ENCODE assay signal across 8 cellular contexts in the genomic region with DNA sequence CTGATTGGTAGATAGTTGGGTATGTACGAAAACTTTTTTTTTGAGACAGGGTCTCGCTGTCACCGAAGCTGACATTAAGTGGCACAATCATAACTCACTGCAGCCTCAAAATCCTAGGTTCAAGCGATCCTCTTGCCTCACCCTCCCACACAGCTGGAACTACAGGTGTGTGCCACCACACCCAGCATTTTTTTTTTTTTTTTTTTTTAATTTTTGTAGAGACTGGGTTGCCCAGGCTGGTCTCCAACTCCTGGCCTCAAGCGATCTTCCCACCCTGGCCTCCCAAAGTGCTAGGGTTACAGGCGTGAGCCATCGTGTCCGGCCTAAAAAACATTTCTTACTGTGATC. TPM values are rescaled to one million over a fixed set of nuclear protein-coding genes. Genes with fewer than 3 reads are reported as not detected.
A peak's percentile ranks its signal among the peaks of the same experiment; 100 is the strongest.
DNase-seq lines count a peak whose midpoint lies in the region; ATAC-seq, FAIRE-seq and TF ChIP-seq lines count a peak whose summit lies in the region.

No MANE protein-coding gene starts in this region.

- H3K27ac ChIP-seq in DOHH2 (ENCODE audit: low read depth, low read length) (no peak overlapping the region), PC-3 (ENCODE audit: low read length) (peak overlapping the region; percentile 39), H1 (ENCODE audit: low read depth, low read length) (no peak overlapping the region), parathyroid adenoma (no peak overlapping the region)

- H3K79me2 ChIP-seq in DOHH2 (ENCODE audit: control insufficient read depth, low read length) = peaks cover 59% of the 10 kb centered on the region
- H3K79me2 ChIP-seq in PC-3 (ENCODE audit: low read length) = peaks cover 54% of the 10 kb centered on the region
- peaks cover 4 to 34% of the 10 kb centered on the region in 2 experiments for H3K79me2 ChIP-seq in H1 (ENCODE audit: control insufficient read depth in 1 of 2, insufficient read depth in 2 of 2, low read length in 2 of 2)
- H3K79me2 ChIP-seq in parathyroid adenoma = no peaks in the 10 kb centered on the region

- H3K9me2 ChIP-seq in DOHH2 (replicated peaks; ENCODE audit: control insufficient read depth, low read length) = no peaks in the 10 kb centered on the region
- H3K9me2 ChIP-seq in PC-3 (replicated peaks; ENCODE audit: low read length) = no peaks in the 10 kb centered on the region

- TF ChIP-seq CTCF in DOHH2 (IDR thresholded peaks at IDR 0.05; ENCODE audit: low read depth, low read length, poor library complexity, severe bottlenecking) (no peak), PC-3 (conservative IDR thresholded peaks at IDR 0.05; ENCODE audit: low read depth, low read length) (no peak), H1 (IDR thresholded peaks at IDR 0.05; ENCODE audit: control extremely low read depth in 1 of 3, insufficient read depth in 1 of 3, low read depth in 1 of 3, low read length in 3 of 3) (no peak), parathyroid adenoma (IDR thresholded peaks at IDR 0.05) (no peak)

- peak overlapping the region; percentile 91 for H3K4me3 ChIP-seq in DOHH2 (ENCODE audit: low read length)
- H3K4me3 ChIP-seq in PC-3 (ENCODE audit: low read length) = peak overlapping the region; percentile 98
- H3K4me3 ChIP-seq in H1 (ENCODE audit: extremely low read depth in 1 of 4, insufficient read depth in 2 of 4, low read depth in 3 of 4, low read length in 4 of 4) = peak overlapping the region; percentile 5 to 97 (median 16); a peak in 4 of 8 replicates
- H3K4me3 ChIP-seq in parathyroid adenoma (ENCODE audit: low read depth, low read length) = no peak overlapping the region

- H3K4me1 ChIP-seq in DOHH2 (ENCODE audit: control insufficient read depth, low read length) = peaks cover 23% of the 10 kb centered on the region
- peaks cover 8% of the 10 kb centered on the region for H3K4me1 ChIP-seq in PC-3 (ENCODE audit: insufficient read depth, low read length)
- peaks cover 5 to 14% (median 6%) of the 10 kb centered on the region in 4 experiments for H3K4me1 ChIP-seq in H1 (replicated peaks in 1 of 4; ENCODE audit: control insufficient read depth in 3 of 4, insufficient read depth in 4 of 4, low read length in 3 of 4)
- peaks cover 5% of the 10 kb centered on the region for H3K4me1 ChIP-seq in parathyroid adenoma

- intact Hi-C loops in PC-3 (cut with micrococcal nuclease) = no loop called here

- no peaks in the 10 kb centered on the region for H3K27me3 ChIP-seq in DOHH2 (ENCODE audit: control insufficient read depth, low read length)
- H3K27me3 ChIP-seq in PC-3 (ENCODE audit: low read length) = no peaks in the 10 kb centered on the region
- 0 out of 7 replicates have a peak, but pooled peaks cover 0 to 3% (median 0%) of the 10 kb centered on the region in 4 experiments for H3K27me3 ChIP-seq in H1 (replicated peaks in 1 of 4; ENCODE audit: control insufficient read depth in 3 of 4, extremely low read depth in 1 of 4, insufficient read depth in 3 of 4, low read length in 3 of 4)
- no peaks in the 10 kb centered on the region for H3K27me3 ChIP-seq in parathyroid adenoma (ENCODE audit: control insufficient read depth, insufficient read depth, low read length)

- H3K23ac ChIP-seq in H1 (ENCODE audit: insufficient read length) = no peak overlapping the region

- no peak overlapping the region for H2BK12ac ChIP-seq in H1 (ENCODE audit: low read depth, low read length)

- H3K4me2 ChIP-seq in DOHH2 (ENCODE audit: low read length) = peak overlapping the region; percentile 88
- peak overlapping the region; percentile 98 for H3K4me2 ChIP-seq in PC-3 (ENCODE audit: low read length)
- H3K4me2 ChIP-seq in H1 (ENCODE audit: insufficient read depth in 1 of 2, low read depth in 2 of 2, low read length in 2 of 2) = peak overlapping the region; percentile 87 to 98
- H3K4me2 ChIP-seq in parathyroid adenoma (ENCODE audit: low read length) = peak overlapping the region; percentile 39

- no peak overlapping the region for H3K4ac ChIP-seq in H1 (replicated peaks; ENCODE audit: insufficient read length, low read depth, low read length)

- no peak overlapping the region for H4K5ac ChIP-seq in H1 (ENCODE audit: insufficient read length, low read depth, low read length)

- no peak overlapping the region for H2BK15ac ChIP-seq in H1 (ENCODE audit: low read length)

- no peak for DNase-seq in PC-3
- no peak for DNase-seq in H1 (ENCODE audit: low read depth in 1 of 2, low spot score in 2 of 2)
- no peak for DNase-seq in SKM-1 treated with dmso at 0.1 percent for 144 hours (lab: John Stamatoyannopoulos, UW; ENCODE audit: unreplicated experiment)
- DNase-seq in NCI-H2081 treated with DMSO at 0.1 percent for 48 hours (lab: John Stamatoyannopoulos, UW) = no peak

- no peak overlapping the region for H2BK120ac ChIP-seq in H1 (replicated peaks; ENCODE audit: low read depth, low read length)

- CTCF ChIA-PET in PC-3 (lab: Charles Lee) = no interaction called here
- CTCF ChIA-PET in H1 (lab: Charles Lee; ENCODE audit: partially characterized antibody) = interaction anchor here (1.0 to 1.7 kb wide), 2 partner anchors 10 to 20 kb away, joined by 3 to 7 read pairs; no protein-coding TSS in a partner anchor

- H2BK20ac ChIP-seq in H1 (ENCODE audit: low read length) = no peak overlapping the region

- no peaks in the 10 kb centered on the region for H3F3A ChIP-seq in DOHH2 (ENCODE audit: control insufficient read depth, insufficient read depth)
- no peaks in the 10 kb centered on the region for H3F3A ChIP-seq in PC-3 (ENCODE audit: low read length, unreplicated experiment)

- H2AFZ ChIP-seq in PC-3 (ENCODE audit: low read length) = no peak overlapping the region
- H2AFZ ChIP-seq in H1 (ENCODE audit: low read length) = no peak overlapping the region
- no peak overlapping the region for H2AFZ ChIP-seq in parathyroid adenoma

- no TSS peak for BruUV-seq in PC-3 (replicated peaks; lab: Mats Ljungman, UMichigan)

- H3K56ac ChIP-seq in H1 (replicated peaks; ENCODE audit: insufficient read length, low read depth, low read length) = no peak overlapping the region

- no peak overlapping the region for H2BK5ac ChIP-seq in H1 (ENCODE audit: low read depth, low read length)

- H3K23me2 ChIP-seq in H1 (ENCODE audit: low read depth, low read length) = peaks cover 9% of the 10 kb centered on the region

- POLR2A ChIA-PET in PC-3 (lab: Charles Lee; ENCODE audit: unreplicated experiment) = interaction anchor here (0.7 kb wide), 1 partner anchor 21 kb away, joined by 9 read pairs; no protein-coding TSS in a partner anchor
- POLR2A ChIA-PET in H1 (lab: Charles Lee; ENCODE audit: partially characterized antibody) = no interaction called here

- H4K8ac ChIP-seq in H1 (ENCODE audit: extremely low read depth, insufficient read depth, low read length) = no peak overlapping the region

- TF ChIP-seq EP300 in H1 (IDR thresholded peaks at IDR 0.05; ENCODE audit: borderline replicate concordance in 1 of 2, low read depth in 2 of 2, low read length in 2 of 2) = no peak

- no peak overlapping the region for H3K14ac ChIP-seq in H1 (ENCODE audit: insufficient read length)

- no peak for FAIRE-seq in H1 (lab: Jason Lieb, UNC)

- TF ChIP-seq POLR2A in H1 (IDR thresholded peaks at IDR 0.05; ENCODE audit: control extremely low read depth in 1 of 2, low read depth in 2 of 2, low read length in 2 of 2) = no peak

- H3K9me3 ChIP-seq in DOHH2 (ENCODE audit: control insufficient read depth, insufficient read depth, low read length) (no peaks in the 10 kb centered on the region), PC-3 (ENCODE audit: low read length) (no peaks in the 10 kb centered on the region), H1 (ENCODE audit: insufficient read depth in 2 of 2, low read depth in 1 of 2, low read length in 1 of 2) (no peaks in the 10 kb centered on the region), parathyroid adenoma (ENCODE audit: control insufficient read depth, low read length) (no peaks in the 10 kb centered on the region)

- peaks cover 7% of the 10 kb centered on the region; the same call in 1 of the 2 replicates for H3K79me1 ChIP-seq in H1 (ENCODE audit: low read depth, low read length)

- 88% methylated on average over 8 of the region's 8 CpGs; no CpG with 5 or more reads in 1 of the 2 experiments for WGBS in H1 (ENCODE audit: extremely low coverage in 1 of 2, insufficient coverage in 1 of 2, insufficient read length in 1 of 2, insufficient replicate concordance in 2 of 2, low coverage in 1 of 2, low lambda C conversion rate in 2 of 2, missing lambda C conversion rate in 1 of 2), 2 experiments

- H4K91ac ChIP-seq in H1 (replicated peaks; ENCODE audit: insufficient read length, low read length) = no peak overlapping the region

- no peak overlapping the region for H3K18ac ChIP-seq in H1 (ENCODE audit: extremely low read depth, low read length)

- peak overlapping the region; percentile 91 for H3K9ac ChIP-seq in PC-3 (ENCODE audit: low read length)
- no peak overlapping the region for H3K9ac ChIP-seq in H1 (replicated peaks in 1 of 4; ENCODE audit: extremely low read depth in 1 of 4, low read depth in 3 of 4, low read length in 3 of 4)
- no peak overlapping the region for H3K9ac ChIP-seq in parathyroid adenoma

- ATAC-seq in PC-3 (no peak), GM21515 (IDR thresholded peaks at IDR 0.05; ENCODE audit: unreplicated experiment) (no peak), GM18873 (IDR thresholded peaks at IDR 0.05; ENCODE audit: low FRiP score, unreplicated experiment) (no peak)

- H4K20me1 ChIP-seq in DOHH2 (ENCODE audit: control insufficient read depth, insufficient read depth, low read depth, low read length) (peaks cover 17% of the 10 kb centered on the region; the same call in 1 of the 2 replicates), PC-3 (ENCODE audit: low read length) (no peaks in the 10 kb centered on the region), H1 (replicated peaks in 1 of 2; ENCODE audit: control insufficient read depth in 1 of 2, insufficient read depth in 2 of 2, low read length in 2 of 2) (peaks cover 0 to 2% of the 10 kb centered on the region in 2 experiments)

- no peak for TF ChIP-seq RAD21 in H1 (IDR thresholded peaks at IDR 0.05 in 1 of 2, conservative IDR thresholded peaks at IDR 0.05 in 1 of 2; ENCODE audit: low read depth in 2 of 2, low read length in 2 of 2)

- H3K36me3 ChIP-seq in DOHH2 (ENCODE audit: control insufficient read depth, low read length) = peaks cover 41% of the 10 kb centered on the region
- no peaks in the 10 kb centered on the region for H3K36me3 ChIP-seq in PC-3 (ENCODE audit: low read depth, low read length)
- H3K36me3 ChIP-seq in H1 (ENCODE audit: control insufficient read depth in 2 of 4, insufficient read depth in 4 of 4, low read length in 3 of 4) = no peaks in the 10 kb centered on the region
- no peaks in the 10 kb centered on the region for H3K36me3 ChIP-seq in parathyroid adenoma (ENCODE audit: control insufficient read depth, insufficient read depth, low read length)

- H2AK5ac ChIP-seq in H1 (ENCODE audit: low read depth, low read length) = no peak overlapping the region

RNA-seq across cellular contexts. Expression of gene LRRC27, which starts 1.5 kb away (rescaled TPM):
- 2.5 and 5.6 TPM in 2 replicates for total RNA-seq in PC-3 (2014; rRNA removed)
- total RNA-seq in H1 (2021; fragmentation: NEBNext Ultra II Directional; extraction: Animal tissue kit (Norgen Biotek cat#: 25700)) = 3.8 and 4.3 TPM in 2 replicates
- polyA plus RNA-seq in H1 (2011; rRNA removed) = 1.2 and 2.0 TPM in 2 replicates
- polyA plus RNA-seq in H1 (2011; cell fraction: cytosol; rRNA removed) = 3.1 TPM
- 8.2 TPM for polyA plus RNA-seq in H1 (2011; cell fraction: nucleus; rRNA removed)
- polyA plus RNA-seq in H1 (2012, experiment 1 of 2) = 2.8 to 4.0 TPM (median 2.9 TPM) in 4 replicates
- 1.7 TPM for polyA plus RNA-seq in H1 (2012, experiment 2 of 2)
- polyA plus RNA-seq in H1 (2013, experiment 1 of 2) = 3.6 TPM
- polyA plus RNA-seq in H1 (2013, experiment 2 of 2) = 2.5 TPM
- 1.1 and 1.6 TPM in 2 replicates for polyA minus RNA-seq in H1 (2011; rRNA and poly(A)+ RNA removed)
- polyA minus RNA-seq in H1 (2011; cell fraction: cytosol; rRNA and poly(A)+ RNA removed) = 0.88 TPM
- polyA minus RNA-seq in H1 (2011; cell fraction: nucleus; rRNA and poly(A)+ RNA removed) = 4.0 TPM

RNA-seq across cellular contexts. Expression of gene STK32C, which starts 22.7 kb away (rescaled TPM):
- 28.3 and 34.7 TPM in 2 replicates for total RNA-seq in PC-3 (2014; rRNA removed)
- 15.6 and 17.3 TPM in 2 replicates for total RNA-seq in H1 (2021; fragmentation: NEBNext Ultra II Directional; extraction: Animal tissue kit (Norgen Biotek cat#: 25700))
- polyA plus RNA-seq in H1 (2011; rRNA removed) = 10.6 and 18.1 TPM in 2 replicates
- 19.9 TPM for polyA plus RNA-seq in H1 (2011; cell fraction: cytosol; rRNA removed)
- 22.0 TPM for polyA plus RNA-seq in H1 (2011; cell fraction: nucleus; rRNA removed)
- 13.4 to 23.5 TPM (median 20.3 TPM) in 4 replicates for polyA plus RNA-seq in H1 (2012, experiment 1 of 2)
- 11.9 TPM for polyA plus RNA-seq in H1 (2012, experiment 2 of 2)
- 11.6 TPM for polyA plus RNA-seq in H1 (2013, experiment 1 of 2)
- 10.9 TPM for polyA plus RNA-seq in H1 (2013, experiment 2 of 2)
- 7.3 and 11.0 TPM in 2 replicates for polyA minus RNA-seq in H1 (2011; rRNA and poly(A)+ RNA removed)
- polyA minus RNA-seq in H1 (2011; cell fraction: cytosol; rRNA and poly(A)+ RNA removed) = 5.1 TPM
- polyA minus RNA-seq in H1 (2011; cell fraction: nucleus; rRNA and poly(A)+ RNA removed) = 8.8 TPM

Comparison
In these comparisons a context has a peak if more than half of its experiments do, and no peak if none do; other contexts are left out.
1. H3K4me2 ChIP-seq: peak in every context shown above with its lines; median percentile 98 in PC-3; 92 in H1; 88 in DOHH2; 39 in parathyroid adenoma.